ENCODE assay signal across 7 cellular contexts in the genomic region with DNA sequence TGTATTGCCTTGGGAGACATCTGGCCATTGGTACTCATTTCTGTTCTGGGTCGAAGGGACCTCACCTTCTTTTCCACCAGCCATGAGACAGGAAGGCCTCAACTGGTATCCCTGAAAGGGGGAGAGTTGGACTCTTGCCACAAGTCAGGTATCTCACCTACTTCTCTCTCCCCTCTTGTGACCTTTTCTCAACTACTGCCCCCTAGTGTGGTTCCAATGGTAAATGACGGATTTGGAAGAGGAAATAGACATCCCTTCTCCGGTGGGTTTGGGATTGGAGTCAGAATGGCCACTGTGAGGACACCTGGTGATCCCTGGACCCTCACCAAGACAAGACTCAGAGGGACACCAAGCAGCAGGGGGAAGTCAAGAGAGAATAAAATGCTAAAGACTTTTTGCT. TPM values are rescaled to one million over a fixed set of nuclear protein-coding genes. Genes with fewer than 3 reads are reported as not detected.
DNase-seq lines count a peak whose midpoint lies in the region; ATAC-seq and TF ChIP-seq lines count a peak whose summit lies in the region.
"Not testable (repeated sequence)": the region's sequence is repeated elsewhere in the genome, so short reads cannot be mapped to it uniquely, and the experiment has no call there.
"Had no signal": no experiment of that assay in that cellular context is flagged by ENCODE, and none has a peak within 500 bp of the region (broad histone marks: within the 10 kb centered on the region; RNA-seq: fewer than 3 reads in every experiment).

No MANE protein-coding gene starts in this region.

- H3K9me2 ChIP-seq in GM23338 (ENCODE audit: insufficient read depth); HCT116 (ENCODE audit: insufficient read depth): not testable (repeated sequence)

- CTCF ChIA-PET in HCT116 (lab: Charles Lee); WTC11 (lab: Charles Lee): not testable (repeated sequence)

- H4K20me1 ChIP-seq in GM23338 (replicated peaks; ENCODE audit: insufficient read depth); HCT116 (ENCODE audit: insufficient read depth): not testable (repeated sequence)

- H3K4me3 ChIP-seq in GM23338; HCT116 (replicated peaks in 1 of 2; ENCODE audit: low read depth in 1 of 2, low read length in 2 of 2): not testable (repeated sequence)

- H3K4me2 ChIP-seq in GM23338; HCT116 (ENCODE audit: low read length): not testable (repeated sequence)

- not testable (repeated sequence) for H3K36me3 ChIP-seq in GM23338 (ENCODE audit: insufficient read depth); HCT116 (ENCODE audit: control insufficient read depth in 1 of 2, insufficient read depth in 2 of 2, low read length in 2 of 2)

- DNase-seq in GM23338 (ENCODE audit: low spot score); HCT116 (ENCODE audit: low read depth, low spot score); WTC11 (ENCODE audit: low spot score): not testable (repeated sequence)

- BruUV-seq in HCT116 (replicated peaks; lab: Mats Ljungman, UMichigan), result not testable (repeated sequence)

- H3K9me3 ChIP-seq in HCT116 (ENCODE audit: control insufficient read depth in 1 of 2, insufficient read depth in 1 of 2, low read depth in 1 of 2, low read length in 2 of 2), result not testable (repeated sequence)

- not testable (repeated sequence) for H3K9me3 Mint-ChIP-seq in GM23338, WTC11

- not testable (repeated sequence) for H3K4me3 Mint-ChIP-seq in GM23338, WTC11

- intact Hi-C loops in HCT116 (cut with micrococcal nuclease), result not testable (repeated sequence)

- not testable (repeated sequence) for H3K79me2 ChIP-seq in GM23338 (replicated peaks; ENCODE audit: insufficient read depth); HCT116 (ENCODE audit: insufficient read depth, low read length)

- TF ChIP-seq RAD21 in HCT116 (IDR thresholded peaks at IDR 0.05; ENCODE audit: low read depth), result not testable (repeated sequence)

- TF ChIP-seq POLR2A in HCT116 (IDR thresholded peaks at IDR 0.05; ENCODE audit: borderline replicate concordance, extremely low read depth, insufficient read depth, insufficient read length), result not testable (repeated sequence)

- ATAC-seq in GM23338 (peak; percentile 60), HCT116 (peak; percentile 49), WTC11 (peak; percentile 60)

- H3K36me3 Mint-ChIP-seq in GM23338 (ENCODE audit: low read depth); WTC11: not testable (repeated sequence)

- POLR2A ChIA-PET in HCT116 (lab: Charles Lee); WTC11 (lab: Charles Lee): not testable (repeated sequence)

- not testable (repeated sequence) for H3K9ac ChIP-seq in HCT116 (ENCODE audit: low read length)

- not testable (repeated sequence) for H3K27ac ChIP-seq in GM23338 (ENCODE audit: low read depth); HCT116 (ENCODE audit: low read depth, low read length)

- H3K27ac Mint-ChIP-seq in GM23338, WTC11: not testable (repeated sequence)

- not testable (repeated sequence) for H2AFZ ChIP-seq in GM23338; HCT116 (ENCODE audit: low read depth, low read length, poor library complexity, severe bottlenecking)

- not testable (repeated sequence) for H3F3A ChIP-seq in GM23338 (replicated peaks; ENCODE audit: low read depth)

- not testable (repeated sequence) for TF ChIP-seq CTCF in GM23338 (conservative IDR thresholded peaks at IDR 0.05; ENCODE audit: low read depth in 2 of 2); HCT116 (IDR thresholded peaks at IDR 0.05 in 2 of 3, conservative IDR thresholded peaks at IDR 0.05 in 1 of 3; ENCODE audit: borderline replicate concordance in 1 of 3, insufficient read depth in 1 of 3, low read depth in 2 of 3, low read length in 2 of 3); WTC11 (IDR thresholded peaks at IDR 0.05)

- H3K4me1 Mint-ChIP-seq in GM23338, WTC11: not testable (repeated sequence)

- RAD21 ChIA-PET in HCT116 (lab: Charles Lee; ENCODE audit: low non-redundant PET in 1 of 2, low total read pairs in 2 of 2, uncharacterized antibody in 2 of 2, unreplicated experiment in 2 of 2), result not testable (repeated sequence)

- not testable (repeated sequence) for H3K4me1 ChIP-seq in GM23338 (ENCODE audit: insufficient read depth); HCT116 (ENCODE audit: control insufficient read depth in 1 of 2, insufficient read depth in 2 of 2, low read length in 2 of 2)

- H3K27me3 Mint-ChIP-seq in GM23338 (ENCODE audit: insufficient read depth, low read depth, poor library complexity); WTC11 (ENCODE audit: low read depth): not testable (repeated sequence)

- not testable (repeated sequence) for H3K27me3 ChIP-seq in GM23338 (ENCODE audit: insufficient read depth); HCT116 (ENCODE audit: insufficient read depth, low read length)

RNA-seq across cellular contexts. Expression of a gene that starts 21.9 kb away (rescaled TPM):
- not detected in 2 replicates for total RNA-seq in GM23338 (2014; rRNA removed; shearing (Covaris generic))
- polyA plus RNA-seq in GM23338 (2016; fragmentation: Nextera tagmentation; extraction: Ambion mirVana), result 0.15 and 0.19 TPM in 2 replicates
- total RNA-seq in HCT116 (2021; ENCODE audit: unreplicated experiment) (1.1 TPM), WTC11 (2021) (1.1 TPM in 2 of 3 replicates, not detected in the other)
- 0.04 and 0.44 TPM in 2 replicates for polyA plus RNA-seq in HCT116 (2012)
- total RNA-seq: Calu3; CD4-positive, alpha-beta T cell; CD4-positive, CD25-positive, alpha-beta regulatory T cell; CD8-positive, alpha-beta T cell had no signal
